8 cellular contexts compared by ENCODE assay signal in genomic region chr15:88635343-88635742, GRCh38. TPM values are rescaled to one million over a fixed set of nuclear protein-coding genes. Genes with fewer than 3 reads are reported as not detected.
DNase-seq lines count a peak whose midpoint lies in the region; ATAC-seq, FAIRE-seq and TF ChIP-seq lines count a peak whose summit lies in the region.

No MANE protein-coding gene starts in this region.

- DNase-seq in PC-9 = no peak
- DNase-seq in MG63 = no peak
- no peak for DNase-seq in NCI-H526 (lab: John Stamatoyannopoulos, UW)
- DNase-seq in COLO668 (lab: John Stamatoyannopoulos, UW; ENCODE audit: unreplicated experiment) = no peak
- DNase-seq in urothelium cell line (ENCODE audit: low spot score) = no peak

- no peaks in the 10 kb centered on the region for H4K20me1 ChIP-seq in PC-9 (ENCODE audit: insufficient read depth)

- TF ChIP-seq CTCF in PC-9 (conservative IDR thresholded peaks at IDR 0.05) = no peak

- 0 out of 2 replicates have a peak overlapping the region, but pooled peaks have one; percentile 62 for H3K4me2 ChIP-seq in PC-9

- H3K9ac ChIP-seq in mucosa of rectum (ENCODE audit: low read depth in 1 of 2, low read length in 2 of 2) = peak overlapping the region in 1 of 2 donors; percentile 36

- intact Hi-C loops in PC-9 (cut with micrococcal nuclease; ENCODE audit: unreplicated experiment) = no loop called here

- H3K36me3 ChIP-seq in PC-9 (ENCODE audit: low read depth) = no peaks in the 10 kb centered on the region
- H3K36me3 ChIP-seq in mucosa of rectum (ENCODE audit: control insufficient read depth in 2 of 2, insufficient read depth in 2 of 2, low read length in 2 of 2) = peaks cover 0 to 12% of the 10 kb centered on the region in 2 donors
- peaks cover 39% of the 10 kb centered on the region for H3K36me3 ChIP-seq in MG63

- no peaks in the 10 kb centered on the region for H3K9me2 ChIP-seq in PC-9 (ENCODE audit: insufficient read depth)

- H2AFZ ChIP-seq in PC-9 = no peak overlapping the region

- no peak for FAIRE-seq in urothelium cell line (lab: Jason Lieb, UNC)

- H3K79me2 ChIP-seq in PC-9 (ENCODE audit: low read depth) = no peaks in the 10 kb centered on the region

- H3K9me3 ChIP-seq in PC-9 (ENCODE audit: insufficient read depth, low read depth) (no peaks in the 10 kb centered on the region), mucosa of rectum (ENCODE audit: control insufficient read depth in 2 of 2, low read length in 2 of 2) (no peaks in the 10 kb centered on the region), MG63 (no peaks in the 10 kb centered on the region)

- H3K27ac ChIP-seq in PC-9 = peak overlapping the region; percentile 7; the same call in 1 of the 2 replicates
- H3K27ac ChIP-seq in mucosa of rectum (ENCODE audit: low read depth in 2 of 2, low read length in 2 of 2) = peak overlapping the region; percentile 96 to 99

- H3K4me3 ChIP-seq in PC-9 (no peak overlapping the region), mucosa of rectum (ENCODE audit: low read length in 2 of 2) (no peak overlapping the region), MG63 (no peak overlapping the region)

- H3F3A ChIP-seq in PC-9 (ENCODE audit: insufficient read depth, low read depth) = peaks cover 17% of the 10 kb centered on the region

- CTCF ChIA-PET in PC-9 (lab: Charles Lee) = interaction anchor here (0.9 kb wide), 1 partner anchor 259 kb away, joined by 3 read pairs; no protein-coding TSS in a partner anchor

- POLR2A ChIA-PET in PC-9 (lab: Charles Lee; ENCODE audit: unreplicated experiment) = interaction anchor here (0.6 kb wide), 1 partner anchor 397 kb away, joined by 5 read pairs; no protein-coding TSS in a partner anchor

- BruUV-seq in PC-9 (replicated peaks; lab: Mats Ljungman, UMichigan) = no TSS peak

- H3K4me1 ChIP-seq in PC-9 (replicated peaks; ENCODE audit: insufficient read depth) (peaks cover 29% of the 10 kb centered on the region), mucosa of rectum (ENCODE audit: control insufficient read depth in 2 of 2, insufficient read depth in 2 of 2, low read length in 2 of 2) (peaks cover 30 to 41% of the 10 kb centered on the region in 2 donors)

- no peaks in the 10 kb centered on the region for H3K27me3 ChIP-seq in PC-9 (ENCODE audit: insufficient read depth, low read depth)
- H3K27me3 ChIP-seq in mucosa of rectum (ENCODE audit: control insufficient read depth in 2 of 2, insufficient read depth in 2 of 2, low read length in 2 of 2) = no peaks in the 10 kb centered on the region
- no peaks in the 10 kb centered on the region for H3K27me3 ChIP-seq in MG63

- ATAC-seq in GM18858 (IDR thresholded peaks at IDR 0.05; ENCODE audit: unreplicated experiment) (peak; percentile 36), HG02571 (IDR thresholded peaks at IDR 0.05; ENCODE audit: unreplicated experiment) (peak; percentile 23)

RNA-seq across cellular contexts. Expression of gene ISG20, which starts 3.5 kb away (rescaled TPM):
- 2.5 and 5.2 TPM in 2 replicates for total RNA-seq in PC-9 (2021)
- total RNA-seq in MG63 (2014; rRNA removed; shearing (Covaris generic); ENCODE audit: low replicate concordance) = 19.2 TPM in 1 of 2 replicates, not detected in the other

RNA-seq across cellular contexts. Expression of gene AEN, which starts 14.2 kb away (rescaled TPM):
- total RNA-seq in PC-9 (2021) = 6.7 and 7.8 TPM in 2 replicates
- total RNA-seq in MG63 (2014; rRNA removed; shearing (Covaris generic); ENCODE audit: low replicate concordance) = 33.5 and 48.4 TPM in 2 replicates
